20 cellular contexts compared by ENCODE assay signal in the genomic region with DNA sequence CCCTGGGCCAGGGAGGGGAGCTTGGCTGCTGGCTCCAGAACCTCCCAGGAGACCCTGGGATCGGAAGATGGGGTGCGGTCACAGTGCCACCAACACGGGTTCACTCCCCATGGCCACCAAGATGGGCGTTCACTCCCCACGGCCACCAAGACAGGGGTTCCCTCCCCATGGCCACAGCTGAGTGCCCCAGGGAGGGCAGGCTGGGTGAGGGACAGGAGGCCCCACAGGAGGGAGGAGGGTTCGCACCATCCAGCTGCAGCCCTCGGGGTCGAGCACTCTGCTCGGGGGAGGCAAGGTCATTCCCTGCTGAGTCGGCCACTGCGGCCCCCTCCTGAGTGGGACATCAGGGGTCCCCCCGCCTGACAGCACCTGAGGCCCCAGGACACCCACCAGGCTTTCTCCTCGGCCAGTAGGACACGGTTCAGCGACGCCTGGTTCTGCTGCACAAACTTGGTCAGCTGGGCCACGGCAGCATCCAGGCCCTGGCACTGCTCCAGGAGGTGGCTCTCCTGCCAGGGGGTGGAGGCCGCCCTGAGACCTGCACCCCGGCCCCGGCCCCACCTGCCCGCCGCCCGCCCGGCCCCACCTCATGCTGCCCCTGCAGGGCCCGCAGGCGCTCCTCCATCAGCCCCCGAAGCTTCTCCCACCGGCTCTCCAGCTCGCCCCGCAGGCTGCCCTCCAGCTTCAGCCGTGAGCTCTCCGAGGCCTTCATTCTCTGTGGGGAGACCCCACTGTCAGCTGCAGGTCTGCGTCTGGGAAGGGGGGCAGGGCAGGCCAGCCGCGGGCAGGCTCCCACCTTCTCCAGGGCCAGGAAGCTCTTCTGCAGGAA. TPM values are rescaled to one million over a fixed set of nuclear protein-coding genes. Genes with fewer than 3 reads are reported as not detected.
A peak's percentile ranks its signal among the peaks of the same experiment; 100 is the strongest.
DNase-seq lines count a peak whose midpoint lies in the region; ATAC-seq and TF ChIP-seq lines count a peak whose summit lies in the region.
"Had no signal": no experiment of that assay in that cellular context is flagged by ENCODE, and none has a peak within 500 bp of the region (broad histone marks: within the 10 kb centered on the region; RNA-seq: fewer than 3 reads in every experiment).

No MANE protein-coding gene starts in this region.

- H3K18ac ChIP-seq in mesenchymal stem cell (ENCODE audit: low read depth in 1 of 2, low read length in 2 of 2) = no peak overlapping the region

- H3K23ac ChIP-seq in mesenchymal stem cell (ENCODE audit: low read length in 2 of 2) = no peak overlapping the region

- H3K36me3 ChIP-seq in BE2C (no peaks in the 10 kb centered on the region), mesenchymal stem cell (ENCODE audit: control insufficient read depth in 1 of 2, insufficient read depth in 2 of 2, low read depth in 1 of 2, low read length in 2 of 2) (peaks cover 0 to 5% of the 10 kb centered on the region in 2 experiments)
- no peaks in the 10 kb centered on the region; a peak in 2 of 22 replicates for H3K36me3 ChIP-seq in BLaER1 treated with 17β-estradiol and CSF1 and Interleukin-3, amounts not matched to agents 10 nM and 100 nM

- H3K9me3 ChIP-seq in BE2C = no peaks in the 10 kb centered on the region
- no peaks in the 10 kb centered on the region for H3K9me3 ChIP-seq in BLaER1 treated with 17β-estradiol and CSF1 and Interleukin-3, amounts not matched to agents 10 nM and 100 nM (replicated peaks in 1 of 11)
- H3K9me3 ChIP-seq in mesenchymal stem cell (ENCODE audit: control insufficient read depth, low read length) = no peaks in the 10 kb centered on the region

- no peak overlapping the region for H2AFZ ChIP-seq in mesenchymal stem cell (ENCODE audit: low read depth, low read length)

- no peak overlapping the region for H2BK120ac ChIP-seq in mesenchymal stem cell (ENCODE audit: low read depth, low read length)

- CTCF ChIA-PET in HEK293T (lab: Yijun Ruan, JAX) = no interaction called here

- H3K4me1 ChIP-seq in BE2C (peaks cover 6% of the 10 kb centered on the region; the same call in 1 of the 2 replicates), mesenchymal stem cell (ENCODE audit: control insufficient read depth, insufficient read depth, low read depth, low read length) (peaks cover 16% of the 10 kb centered on the region)
- peaks cover 4 to 83% (median 64%) of the 10 kb centered on the region in 10 experiments; a peak in 18 of 20 replicates for H3K4me1 ChIP-seq in BLaER1 treated with 17β-estradiol and CSF1 and Interleukin-3, amounts not matched to agents 10 nM and 100 nM

- no peaks in the 10 kb centered on the region for H3K79me1 ChIP-seq in mesenchymal stem cell (replicated peaks; ENCODE audit: low read length, poor library complexity, severe bottlenecking)

- H4K91ac ChIP-seq in mesenchymal stem cell (ENCODE audit: low read length) = peak overlapping the region; percentile 55

- no peak overlapping the region for H2BK15ac ChIP-seq in mesenchymal stem cell (ENCODE audit: low read depth, poor library complexity, severe bottlenecking)

- no peak overlapping the region for H4K8ac ChIP-seq in mesenchymal stem cell (ENCODE audit: low read length)

- peak overlapping the region in 2 of 11 experiments; percentile 44 to 47; a peak in 1 of 22 replicates for H3K9ac ChIP-seq in BLaER1 treated with 17β-estradiol and CSF1 and Interleukin-3, amounts not matched to agents 10 nM and 100 nM
- no peak overlapping the region for H3K9ac ChIP-seq in mesenchymal stem cell (ENCODE audit: low read length)

- peak overlapping the region in 3 of 11 experiments; percentile 31 to 41 (median 40); a peak in 5 of 22 replicates for H3K27ac ChIP-seq in BLaER1 treated with 17β-estradiol and CSF1 and Interleukin-3, amounts not matched to agents 10 nM and 100 nM
- H3K27ac ChIP-seq in mesenchymal stem cell (ENCODE audit: low read length, poor library complexity, severe bottlenecking) = no peak overlapping the region

- ATAC-seq in GM21528 (IDR thresholded peaks at IDR 0.05; ENCODE audit: low FRiP score, unreplicated experiment) = no peak
- ATAC-seq: CD8-positive, alpha-beta T cell; Panc1; T-cell had no signal

- H3K27me3 ChIP-seq in BE2C = no peaks in the 10 kb centered on the region
- no peaks in the 10 kb centered on the region for H3K27me3 ChIP-seq in BLaER1 treated with 17β-estradiol and CSF1 and Interleukin-3, amounts not matched to agents 10 nM and 100 nM
- peaks cover 0 to 2% of the 10 kb centered on the region in 2 experiments for H3K27me3 ChIP-seq in mesenchymal stem cell (ENCODE audit: control insufficient read depth in 1 of 2, insufficient read depth in 1 of 2, low read length in 2 of 2)

- POLR2A ChIA-PET in HEK293T (lab: Yijun Ruan, JAX) = interaction anchor here (2.1 kb wide), 1 partner anchor 18 kb away, joined by 8 read pairs; a partner anchor contains a TSS

- TF ChIP-seq CTCF in BE2C (IDR thresholded peaks at IDR 0.05; ENCODE audit: low read depth, low read length) = no peak

- H2AK5ac ChIP-seq in mesenchymal stem cell (ENCODE audit: low read length, severe bottlenecking) = no peak overlapping the region

- WGBS in mesenchymal stem cell = 88% methylated on average over 35 of the region's 35 CpGs

- H2BK5ac ChIP-seq in mesenchymal stem cell (ENCODE audit: low read depth, low read length, poor library complexity, severe bottlenecking) = no peak overlapping the region

- H4K20me1 ChIP-seq in BLaER1 treated with 17β-estradiol and CSF1 and Interleukin-3, amounts not matched to agents 10 nM and 100 nM = no peaks in the 10 kb centered on the region

- H3K4ac ChIP-seq in mesenchymal stem cell (ENCODE audit: low read depth in 1 of 2, low read length in 2 of 2) = no peak overlapping the region

- peak; percentile 56 for DNase-seq in BE2C
- peak; percentile 49 for DNase-seq in NCI-H146 treated with DMSO at 0.1 percent for 48 hours (lab: John Stamatoyannopoulos, UW; ENCODE audit: unreplicated experiment)
- DNase-seq in mesenchymal stem cell = no peak
- no peak for DNase-seq in AG08395 (ENCODE audit: low spot score)
- no peak for DNase-seq in HEK293T (ENCODE audit: extremely low spot score)
- DNase-seq: C1 segment of cervical spinal cord, Calu3, DMS153, GDM1, HFFc6, KG1, NCI-H1105, NCI-H187, NCI-H446 treated with DMSO at 0.1 percent for 48 hours, NCI-H526 treated with DMSO at 0.1 percent for 48 hours, T-cell had no signal

- H3K4me3 ChIP-seq in BE2C (ENCODE audit: low read depth, low read length) (no peak overlapping the region), mesenchymal stem cell (ENCODE audit: insufficient read depth in 1 of 2, low read depth in 1 of 2, low read length in 2 of 2) (no peak overlapping the region)
- H3K4me3 ChIP-seq in BLaER1 treated with 17β-estradiol and CSF1 and Interleukin-3, amounts not matched to agents 10 nM and 100 nM = no peak overlapping the region

- no peak overlapping the region for H2BK12ac ChIP-seq in mesenchymal stem cell (ENCODE audit: low read length in 2 of 2)

- no peak overlapping the region for H3K14ac ChIP-seq in mesenchymal stem cell (ENCODE audit: low read length in 2 of 2)

- peak overlapping the region in 6 of 11 experiments; percentile 17 to 52 (median 42); a peak in 9 of 22 replicates for H3K4me2 ChIP-seq in BLaER1 treated with 17β-estradiol and CSF1 and Interleukin-3, amounts not matched to agents 10 nM and 100 nM
- H3K4me2 ChIP-seq in mesenchymal stem cell (ENCODE audit: low read length, poor library complexity, severe bottlenecking) = no peak overlapping the region

TF ChIP-seq in HEK293T, 16 proteins besides CTCF, POLR2A, EP300 and RAD21:
- no peak for TF ChIP-seq FOXK2 (IDR thresholded peaks at IDR 0.05)
- TF ChIP-seq ARNT (IDR thresholded peaks at IDR 0.05) = no peak
- TF ChIP-seq NFRKB (IDR thresholded peaks at IDR 0.05) = no peak
- no peak for TF ChIP-seq FOXM1 (IDR thresholded peaks at IDR 0.05; ENCODE audit: borderline replicate concordance)
- no peak for TF ChIP-seq CTBP1 (IDR thresholded peaks at IDR 0.05; ENCODE audit: borderline replicate concordance)
- no peak for TF ChIP-seq ELF4 (IDR thresholded peaks at IDR 0.05)
- no peak for TF ChIP-seq BHLHE40 (IDR thresholded peaks at IDR 0.05; ENCODE audit: borderline replicate concordance)
- no peak for TF ChIP-seq L3MBTL2 (conservative IDR thresholded peaks at IDR 0.05)
- TF ChIP-seq FOXA1 (IDR thresholded peaks at IDR 0.05) = no peak
- TF ChIP-seq, protein P1, sequence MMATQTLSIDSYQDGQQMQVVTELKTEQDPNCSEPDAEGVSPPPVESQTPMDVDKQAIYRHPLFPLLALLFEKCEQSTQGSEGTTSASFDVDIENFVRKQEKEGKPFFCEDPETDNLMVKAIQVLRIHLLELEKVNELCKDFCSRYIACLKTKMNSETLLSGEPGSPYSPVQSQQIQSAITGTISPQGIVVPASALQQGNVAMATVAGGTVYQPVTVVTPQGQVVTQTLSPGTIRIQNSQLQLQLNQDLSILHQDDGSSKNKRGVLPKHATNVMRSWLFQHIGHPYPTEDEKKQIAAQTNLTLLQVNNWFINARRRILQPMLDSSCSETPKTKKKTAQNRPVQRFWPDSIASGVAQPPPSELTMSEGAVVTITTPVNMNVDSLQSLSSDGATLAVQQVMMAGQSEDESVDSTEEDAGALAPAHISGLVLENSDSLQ (IDR thresholded peaks at IDR 0.05) = no peak
- TF ChIP-seq ZNF384 (IDR thresholded peaks at IDR 0.05) = no peak
- no peak for TF ChIP-seq SUZ12 (IDR thresholded peaks at IDR 0.05)
- TF ChIP-seq LEF1 (IDR thresholded peaks at IDR 0.05; ENCODE audit: borderline replicate concordance) = no peak
- no peak for TF ChIP-seq SP1 (IDR thresholded peaks at IDR 0.05)
- TF ChIP-seq HDGF (IDR thresholded peaks at IDR 0.05; ENCODE audit: borderline replicate concordance) = no peak
- no peak for TF ChIP-seq TARDBP (IDR thresholded peaks at IDR 0.05)

RNA-seq across cellular contexts. Expression of a gene that starts 5.9 kb away (rescaled TPM):
- 1.4 TPM for polyA plus RNA-seq in BE2C (2012; ENCODE audit: insufficient read depth, insufficient read length, low read depth)
- 0.32 TPM for polyA plus RNA-seq in mesenchymal stem cell (2013, experiment 1 of 2)
- 0.26 TPM for polyA plus RNA-seq in mesenchymal stem cell (2013, experiment 2 of 2)

RNA-seq across cellular contexts. Expression of a gene that starts 7.6 kb away (rescaled TPM):
- not detected for polyA plus RNA-seq in BE2C (2012; ENCODE audit: insufficient read depth, insufficient read length, low read depth)
- polyA plus RNA-seq in mesenchymal stem cell (2013, experiment 1 of 2) = not detected
- polyA plus RNA-seq in mesenchymal stem cell (2013, experiment 2 of 2) = not detected

RNA-seq across cellular contexts. Expression of a gene that starts 17.9 kb away (rescaled TPM):
- 243 TPM for polyA plus RNA-seq in BE2C (2012; ENCODE audit: insufficient read depth, insufficient read length, low read depth)
- polyA plus RNA-seq in mesenchymal stem cell (2013, experiment 1 of 2) = 11.2 TPM
- polyA plus RNA-seq in mesenchymal stem cell (2013, experiment 2 of 2) = 11.4 TPM

RNA-seq across cellular contexts. Expression of a gene that starts 23.9 kb away (rescaled TPM):
- 38.3 TPM for polyA plus RNA-seq in BE2C (2012; ENCODE audit: insufficient read depth, insufficient read length, low read depth)
- 7.4 TPM for polyA plus RNA-seq in mesenchymal stem cell (2013, experiment 1 of 2)
- polyA plus RNA-seq in mesenchymal stem cell (2013, experiment 2 of 2) = 7.0 TPM

RNA-seq across cellular contexts. Expression of a gene that starts 36.4 kb away (rescaled TPM):
- polyA plus RNA-seq in BE2C (2012; ENCODE audit: insufficient read depth, insufficient read length, low read depth) = 139 TPM
- 91.3 TPM for polyA plus RNA-seq in mesenchymal stem cell (2013, experiment 1 of 2)
- polyA plus RNA-seq in mesenchymal stem cell (2013, experiment 2 of 2) = 88.2 TPM

Comparison
In these comparisons a context has a peak if more than half of its experiments do, and no peak if none do; other contexts are left out.
1. DNase-seq: peak in BE2C (single experiment) and NCI-H146 treated with DMSO at 0.1 percent for 48 hours (single experiment); none in mesenchymal stem cell (single experiment), AG08395 (single experiment) and HEK293T (single experiment).